In genomic region chr6:150866147-150867073, GRCh38 we compare ENCODE assay signal across 8 cellular contexts. TPM values are rescaled to one million over a fixed set of nuclear protein-coding genes. Genes with fewer than 3 reads are reported as not detected.
DNase-seq lines count a peak whose midpoint lies in the region; ATAC-seq, FAIRE-seq and TF ChIP-seq lines count a peak whose summit lies in the region.

No MANE protein-coding gene starts in this region.

- in situ Hi-C loops in G401 (cut with HindIII; ENCODE audit: low sequenced_read_pairs): no loop called here

- H3K27me3 ChIP-seq in pancreas: no peaks in the 10 kb centered on the region
- no peaks in the 10 kb centered on the region for H3K27me3 ChIP-seq in thyroid gland

- no peak for FAIRE-seq in pancreas (lab: Jason Lieb, UNC)

- H3K27ac ChIP-seq in pancreas: peak overlapping the region; percentile 18 to 90 (median 80)
- peak overlapping the region; percentile 65 to 85 (median 83) for H3K27ac ChIP-seq in thyroid gland

- no peaks in the 10 kb centered on the region for H3K36me3 Mint-ChIP-seq in activated naive CD8-positive, alpha-beta T cell

- intact Hi-C loops in head of caudate nucleus (cut with DNase I) (no loop called here), pancreas (cut with DNase I) (no loop called here), thyroid gland (cut with DNase I) (no loop called here)

- peak; percentile 85 for DNase-seq in G401 (ENCODE audit: low spot score)
- DNase-seq in GOT3 (lab: John Stamatoyannopoulos, UW): peak; percentile 35
- DNase-seq in LNCaP clone FGC (ENCODE audit: low read depth): peak; percentile 15
- peak; percentile 69 for DNase-seq in SKM-1 (lab: John Stamatoyannopoulos, UW; ENCODE audit: unreplicated experiment)
- DNase-seq in head of caudate nucleus: peak; percentile 32 to 91 (median 77)
- DNase-seq in pancreas: peak; percentile 71 to 92 (median 84)
- DNase-seq in thyroid gland: peak; percentile 79 to 82

- TF ChIP-seq CTCF in LNCaP clone FGC (IDR thresholded peaks at IDR 0.05; ENCODE audit: control insufficient read depth, extremely low read depth, insufficient read depth): no peak
- TF ChIP-seq CTCF in pancreas (IDR thresholded peaks at IDR 0.05): no peak
- TF ChIP-seq CTCF in thyroid gland (IDR thresholded peaks at IDR 0.05): peak in 1 of 6 experiments; percentile 9

- WGBS in pancreas, 2 donors: 3 to 6% methylated on average over 48 to 95 of the region's 95 CpGs
- 2 to 16% methylated on average over 6 to 22 of the region's 95 CpGs for WGBS in thyroid gland, 2 donors

- H3K4me1 Mint-ChIP-seq in activated naive CD8-positive, alpha-beta T cell (ENCODE audit: low read depth): peaks cover 22% of the 10 kb centered on the region

- H3K27me3 Mint-ChIP-seq in activated naive CD8-positive, alpha-beta T cell: peaks cover 8% of the 10 kb centered on the region

- no peaks in the 10 kb centered on the region for H3K9me3 Mint-ChIP-seq in activated naive CD8-positive, alpha-beta T cell (ENCODE audit: low read depth)

- no peaks in the 10 kb centered on the region for H3K36me3 ChIP-seq in pancreas
- H3K36me3 ChIP-seq in thyroid gland: no peaks in the 10 kb centered on the region

- H3K9me3 ChIP-seq in pancreas: no peaks in the 10 kb centered on the region
- no peaks in the 10 kb centered on the region for H3K9me3 ChIP-seq in thyroid gland

- H3K4me3 ChIP-seq in LNCaP clone FGC (ENCODE audit: low read depth, low read length) (peak overlapping the region; percentile 68), pancreas (peak overlapping the region; percentile 81 to 95 (median 86)), thyroid gland (replicated peaks in 1 of 3) (peak overlapping the region; percentile 18 to 79 (median 63))

- peak overlapping the region; percentile 94 for H3K4me3 Mint-ChIP-seq in activated naive CD8-positive, alpha-beta T cell

- peaks cover 0 to 4% (median 0%) of the 10 kb centered on the region in 3 donors for H3K4me1 ChIP-seq in pancreas
- H3K4me1 ChIP-seq in thyroid gland: no peaks in the 10 kb centered on the region

- peak overlapping the region; percentile 88 for H3K27ac Mint-ChIP-seq in activated naive CD8-positive, alpha-beta T cell

- ATAC-seq in pancreas: peak; percentile 89 to 95 (median 90)

- peak in 1 of 2 donors; percentile 56 for TF ChIP-seq POLR2A in thyroid gland (IDR thresholded peaks at IDR 0.05)

RNA-seq across cellular contexts. Expression of gene MTHFD1L, which starts 0.9 kb away (rescaled TPM):
- total RNA-seq in G401 (2014; rRNA removed; shearing (Covaris generic)): 39.2 and 59.6 TPM in 2 replicates
- total RNA-seq in pancreas (10 to 100 TPM in 3 of 6 donors, 1 to 10 TPM in 3; 7.4 to 26.5 (median 11.4) TPM), thyroid gland (10 to 100 TPM in 3 of 4 donors, 1 to 10 TPM in 1; 8.7 to 14.6 (median 11.0) TPM)
- 1 to 10 TPM; 3.2 to 3.6 TPM for polyA plus RNA-seq in pancreas

Comparison
In these comparisons a context has a peak if more than half of its experiments do, and no peak if none do; other contexts are left out.
1. Peak in every context shown above with its lines: DNase-seq, ATAC-seq, H3K4me3 ChIP-seq and H3K27ac ChIP-seq.
2. DNase-seq: peak in every context shown above with its lines; median percentile 85 in G401; 84 in pancreas; 80 in thyroid gland; 77 in head of caudate nucleus; 69 in SKM-1; 35 in GOT3; 15 in LNCaP clone FGC.